8 cellular contexts compared by ENCODE assay signal in the genomic region with DNA sequence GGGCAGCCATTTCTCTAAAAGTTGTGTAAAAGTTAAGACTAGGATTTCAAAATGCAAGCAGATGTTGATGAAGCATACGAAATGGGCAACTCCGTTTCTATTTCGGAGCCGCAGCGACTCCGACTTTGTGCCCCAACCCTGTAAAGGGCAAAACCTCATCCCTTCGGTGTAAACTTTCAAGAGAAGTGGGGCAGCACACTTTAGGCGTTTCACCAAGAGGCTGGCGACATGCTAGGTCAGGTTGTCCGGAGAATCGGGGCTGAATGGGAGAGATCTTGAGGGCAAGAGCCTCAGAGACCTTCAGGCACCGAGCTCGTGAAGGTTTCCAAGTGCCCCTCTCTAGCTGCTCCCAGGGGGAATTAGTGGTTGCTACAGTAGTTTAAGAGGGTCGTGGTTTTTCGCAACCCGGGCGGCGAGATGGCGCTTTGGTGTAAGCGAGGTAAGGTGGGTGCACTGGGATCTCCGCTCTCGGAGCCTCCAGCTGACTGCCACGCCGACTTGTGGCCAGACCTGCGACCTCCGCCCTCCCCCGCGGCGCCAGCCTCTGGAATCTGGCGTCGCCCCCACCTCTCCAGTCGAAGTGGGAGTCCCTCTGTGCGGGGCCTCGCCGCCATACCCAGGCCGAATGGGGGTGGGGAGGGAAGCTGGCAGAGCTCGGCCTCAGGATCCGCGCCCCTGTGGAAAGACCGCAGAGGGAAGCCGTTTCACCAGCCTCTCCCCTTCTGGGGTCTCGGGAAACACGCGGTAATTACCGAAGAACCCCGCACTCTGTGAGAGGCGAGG. TPM values are rescaled to one million over a fixed set of nuclear protein-coding genes. Genes with fewer than 3 reads are reported as not detected.
DNase-seq lines count a peak whose midpoint lies in the region; ATAC-seq, FAIRE-seq and TF ChIP-seq lines count a peak whose summit lies in the region.

No MANE protein-coding gene starts in this region.

- CTCF ChIA-PET in Calu3 (lab: Charles Lee): interaction anchor here (1.1 to 5.1 kb wide), 9 partner anchors 10 to 37 kb away, joined by 3 to 108 read pairs (median 7); partner anchors contain the start of genes ACBD4 and HEXIM1
- CTCF ChIA-PET in K562 (lab: Yijun Ruan, JAX; ENCODE audit: low intra/inter-chr PET ratio): interaction anchor here (0.9 to 3.0 kb wide), 5 partner anchors 9 to 38 kb away, joined by 3 to 19 read pairs (median 3); partner anchors contain the start of genes ACBD4, HEXIM1 and PLCD3

- no peaks in the 10 kb centered on the region for H3K27me3 Mint-ChIP-seq in Calu3 (ENCODE audit: unreplicated experiment)
- no peaks in the 10 kb centered on the region for H3K27me3 Mint-ChIP-seq in T-helper 1 cell treated with Interleukin-12 subunit alpha and Interleukin-12 subunit beta and Interleukin-4 antibody, amounts not matched to agents 30 μg/mL and 1 μg/mL, for 36 hours (ENCODE audit: low read depth)

- H3K27me3 ChIP-seq in K562 (ENCODE audit: control insufficient read depth in 2 of 2, insufficient read depth in 2 of 2, low read length in 2 of 2) (no peaks in the 10 kb centered on the region), iPS-20b (ENCODE audit: insufficient read depth, low read length) (no peaks in the 10 kb centered on the region), smooth muscle cell (ENCODE audit: low read depth) (no peaks in the 10 kb centered on the region)

- H4K20me1 ChIP-seq in K562 (replicated peaks; ENCODE audit: control insufficient read depth, insufficient read depth, low read length) (no peaks in the 10 kb centered on the region), smooth muscle cell (ENCODE audit: low read depth) (peaks cover 32% of the 10 kb centered on the region)

- in situ Hi-C loops in KBM-7 (cut with MboI; ENCODE audit: low pct_unique_long_range_greater_than_20kb, low sequenced_read_pairs) (no loop called here), K562 (cut with MboI) (no loop called here)

- TF ChIP-seq RAD21 in K562 (CRISPR knock-in tag; conservative IDR thresholded peaks at IDR 0.05 in 1 of 2, IDR thresholded peaks at IDR 0.05 in 1 of 2): no peak; a peak in 1 of 4 replicates

- 1% methylated on average over 44 of the region's 47 CpGs for WGBS in K562 (ENCODE audit: insufficient coverage, low coverage, missing lambda C conversion rate)
- 2% methylated on average over 43 of the region's 47 CpGs for WGBS in smooth muscle cell (ENCODE audit: low lambda C conversion rate)

- H3K9me3 Mint-ChIP-seq in Calu3 (ENCODE audit: low read depth, unreplicated experiment): no peaks in the 10 kb centered on the region
- no peaks in the 10 kb centered on the region for H3K9me3 Mint-ChIP-seq in T-helper 1 cell treated with Interleukin-12 subunit alpha and Interleukin-12 subunit beta and Interleukin-4 antibody, amounts not matched to agents 30 μg/mL and 1 μg/mL, for 36 hours

- no peak for TF ChIP-seq EP300 in K562 (IDR thresholded peaks at IDR 0.05; ENCODE audit: low read length)

- no peaks in the 10 kb centered on the region for H3K9me1 ChIP-seq in K562 (ENCODE audit: control insufficient read depth, insufficient read depth, low read length)

- H3K36me3 ChIP-seq in K562 (ENCODE audit: control insufficient read depth, insufficient read depth, low read length): peaks cover 5% of the 10 kb centered on the region; the same call in 2 of the 3 replicates
- H3K36me3 ChIP-seq in iPS-20b (ENCODE audit: insufficient read depth, low read depth, low read length): 0 out of 2 replicates have a peak, but pooled peaks cover 8% of the 10 kb centered on the region
- no peaks in the 10 kb centered on the region for H3K36me3 ChIP-seq in smooth muscle cell (ENCODE audit: low read depth)

- no peaks in the 10 kb centered on the region for H3K9me3 ChIP-seq in K562 (replicated peaks; ENCODE audit: control insufficient read depth, insufficient read depth, low read depth, low read length)
- no peaks in the 10 kb centered on the region for H3K9me3 ChIP-seq in iPS-20b (ENCODE audit: insufficient read depth, low read depth, low read length)
- no peaks in the 10 kb centered on the region for H3K9me3 ChIP-seq in smooth muscle cell (replicated peaks; ENCODE audit: low read depth)

- BruUV-seq in Calu3 (replicated peaks; lab: Mats Ljungman, UMichigan) (TSS peak; percentile 51), K562 (replicated peaks; lab: Mats Ljungman, UMichigan) (TSS peak; percentile 74)

- peak; percentile 36 for ATAC-seq in GM21528 (IDR thresholded peaks at IDR 0.05; ENCODE audit: low FRiP score, unreplicated experiment)
- peak; percentile 63 for ATAC-seq in K562
- no peak for ATAC-seq in GM19023 (IDR thresholded peaks at IDR 0.05; ENCODE audit: unreplicated experiment)

- intact Hi-C loops in Calu3 (cut with micrococcal nuclease; ENCODE audit: unreplicated experiment): no loop called here
- intact Hi-C loops in K562 (cut with micrococcal nuclease): loop anchor here (1.0 kb wide), 1 partner anchor 12 kb away; the partner anchor contains the start of gene HEXIM1

- H3K9ac ChIP-seq in K562 (ENCODE audit: insufficient read depth in 1 of 2, low read depth in 2 of 2, low read length in 2 of 2) (peak overlapping the region; percentile 98 to 99), iPS-20b (ENCODE audit: low read depth, low read length) (peak overlapping the region; percentile 97), smooth muscle cell (ENCODE audit: low read depth) (peak overlapping the region; percentile 100)

- H3K4me1 ChIP-seq in K562 (replicated peaks in 1 of 2; ENCODE audit: control insufficient read depth in 2 of 2, insufficient read depth in 2 of 2, low read length in 2 of 2): peaks cover 39 to 42% of the 10 kb centered on the region in 2 experiments
- peaks cover 14% of the 10 kb centered on the region; the same call in 1 of the 2 replicates for H3K4me1 ChIP-seq in iPS-20b (ENCODE audit: insufficient read depth, low read length)
- H3K4me1 ChIP-seq in smooth muscle cell (ENCODE audit: low read depth): peaks cover 22% of the 10 kb centered on the region

- H3K4me2 ChIP-seq in K562 (ENCODE audit: insufficient read depth, low read length) (peak overlapping the region; percentile 98), smooth muscle cell (peak overlapping the region; percentile 90)

- H3K27ac Mint-ChIP-seq in Calu3 (ENCODE audit: unreplicated experiment): peak overlapping the region; percentile 97
- peak overlapping the region; percentile 99 for H3K27ac Mint-ChIP-seq in T-helper 1 cell treated with Interleukin-12 subunit alpha and Interleukin-12 subunit beta and Interleukin-4 antibody, amounts not matched to agents 30 μg/mL and 1 μg/mL, for 36 hours

- DNase-seq in Calu3: peak; percentile 87
- DNase-seq in KBM-7: peak; percentile 65
- DNase-seq in K562 (ENCODE audit: extremely low read depth in 1 of 4, low spot score in 3 of 4): peak; percentile 70 to 86 (median 84)
- DNase-seq in smooth muscle cell (lab: John Stamatoyannopoulos, UW; ENCODE audit: unreplicated experiment): peak; percentile 60

- H3K27ac ChIP-seq in K562 (ENCODE audit: extremely low read depth, low read depth, low read length) (peak overlapping the region; percentile 98), iPS-20b (ENCODE audit: low read length) (peak overlapping the region; percentile 93), smooth muscle cell (ENCODE audit: low read depth) (peak overlapping the region; percentile 99)

- POLR2A ChIA-PET in K562 (lab: Yijun Ruan, JAX): interaction anchor here (0.9 to 9.6 kb wide), 14 partner anchors 10 to 185 kb away, joined by 3 to 497 read pairs (median 6); partner anchors contain the start of genes ACBD4, HEXIM1 and NMT1

- FAIRE-seq in K562 (lab: Jason Lieb, UNC): no peak

- H3F3A ChIP-seq in smooth muscle cell (ENCODE audit: low read depth): peaks cover 25% of the 10 kb centered on the region

- H2AFZ ChIP-seq in K562 (ENCODE audit: low read depth, low read length): peak overlapping the region; percentile 67
- H2AFZ ChIP-seq in smooth muscle cell (ENCODE audit: low read depth): no peak overlapping the region

- H3K4me1 Mint-ChIP-seq in Calu3 (ENCODE audit: low read depth, unreplicated experiment): peaks cover 50% of the 10 kb centered on the region
- peaks cover 26% of the 10 kb centered on the region for H3K4me1 Mint-ChIP-seq in T-helper 1 cell treated with Interleukin-12 subunit alpha and Interleukin-12 subunit beta and Interleukin-4 antibody, amounts not matched to agents 30 μg/mL and 1 μg/mL, for 36 hours (ENCODE audit: low read depth)

- peak overlapping the region; percentile 91 for H3K4me3 Mint-ChIP-seq in Calu3 (ENCODE audit: low read depth, unreplicated experiment)
- H3K4me3 Mint-ChIP-seq in T-helper 1 cell treated with Interleukin-12 subunit alpha and Interleukin-12 subunit beta and Interleukin-4 antibody, amounts not matched to agents 30 μg/mL and 1 μg/mL, for 36 hours: peak overlapping the region; percentile 99

- H3K79me2 ChIP-seq in K562 (ENCODE audit: control insufficient read depth, insufficient read depth, low read length) (peaks cover 37% of the 10 kb centered on the region), smooth muscle cell (ENCODE audit: low read depth) (peaks cover 40% of the 10 kb centered on the region)

- H3K4me3 ChIP-seq in K562: peak overlapping the region; percentile 86
- peak overlapping the region; percentile 92 for H3K4me3 ChIP-seq in iPS-20b (ENCODE audit: low read length)
- peak overlapping the region; percentile 76 for H3K4me3 ChIP-seq in smooth muscle cell

- peaks cover 57% of the 10 kb centered on the region for H3K36me3 Mint-ChIP-seq in Calu3 (ENCODE audit: insufficient read depth, unreplicated experiment)
- peaks cover 24% of the 10 kb centered on the region for H3K36me3 Mint-ChIP-seq in T-helper 1 cell treated with Interleukin-12 subunit alpha and Interleukin-12 subunit beta and Interleukin-4 antibody, amounts not matched to agents 30 μg/mL and 1 μg/mL, for 36 hours (ENCODE audit: low read depth)

- TF ChIP-seq CTCF in Calu3 (IDR thresholded peaks at IDR 0.05; ENCODE audit: unreplicated experiment) (peak; percentile 3), K562 (IDR thresholded peaks at IDR 0.05 in 2 of 3, conservative IDR thresholded peaks at IDR 0.05 in 1 of 3; ENCODE audit: insufficient read depth in 2 of 3, low read depth in 1 of 3, low read length in 3 of 3) (peak; percentile 41 to 53 (median 41); a peak in 5 of 6 replicates), smooth muscle cell (IDR thresholded peaks at IDR 0.05; ENCODE audit: borderline replicate concordance, insufficient read depth, poor library complexity, severe bottlenecking) (peak; percentile 9)

- no peak for TF ChIP-seq POLR2A in K562 (conservative IDR thresholded peaks at IDR 0.05)

RNA-seq across cellular contexts. Expression of gene HEXIM2, which starts 1.0 kb away (rescaled TPM):
- total RNA-seq in Calu3 (2022) (16.3 and 17.1 TPM in 2 replicates), K562 (2014; rRNA removed) (2.7 and 3.4 TPM in 2 replicates), K562 (2014; rRNA removed; fragmentation: Illumina TruSeq; extraction: Trizol) (0.29 and 0.69 TPM in 2 replicates), K562 (2015; rRNA removed; fragmentation: Illumina TruSeq; extraction: Trizol) (1.4 and 1.8 TPM in 2 replicates), K562 (2021) (2.0 and 2.1 TPM in 2 replicates), smooth muscle cell (3.4 TPM in 2 replicates)
- total RNA-seq in K562 (2011; cell fraction: chromatin; rRNA removed; ENCODE audit: low replicate concordance): 1.4 TPM in 1 of 2 replicates, not detected in the other
- total RNA-seq in K562 (2011; cell fraction: nucleolus; rRNA removed): 0.83 and 1.2 TPM in 2 replicates
- 0.69 and 1.2 TPM in 2 replicates for total RNA-seq in K562 (2011; cell fraction: nucleoplasm; rRNA removed)
- polyA plus RNA-seq in K562 (2011; rRNA removed) (1.1 and 1.6 TPM in 2 replicates), K562 (2014; fragmentation: Illumina TruSeq; extraction: Trizol) (1.1 and 1.9 TPM in 2 replicates), K562 (2014; fragmentation: Nextera tagmentation; extraction: Ambion mirVana) (not detected), K562 (2014; rRNA removed) (0.86 and 1.8 TPM in 2 replicates), smooth muscle cell (6.1 and 6.8 TPM in 2 replicates)
- 1.7 and 2.5 TPM in 2 replicates for polyA plus RNA-seq in K562 (2011; cell fraction: cytosol; rRNA removed)
- 0.98 and 1.1 TPM in 2 replicates for polyA plus RNA-seq in K562 (2011; cell fraction: nucleus; rRNA removed)
- 2.3 and 2.8 TPM in 2 replicates for polyA plus RNA-seq in K562 (2012)
- 0.46 and 0.72 TPM in 2 replicates for polyA minus RNA-seq in K562 (2011; rRNA and poly(A)+ RNA removed)
- polyA minus RNA-seq in K562 (2011; cell fraction: cytosol; rRNA and poly(A)+ RNA removed): not detected in 2 replicates
- polyA minus RNA-seq in K562 (2011; cell fraction: nucleus; rRNA and poly(A)+ RNA removed): 0.54 and 1.3 TPM in 2 replicates

RNA-seq across cellular contexts. Expression of gene HEXIM1, which starts 12.4 kb away (rescaled TPM):
- total RNA-seq in Calu3 (2022) (57.2 and 64.7 TPM in 2 replicates), K562 (2014; rRNA removed) (18.5 and 18.8 TPM in 2 replicates), K562 (2014; rRNA removed; fragmentation: Illumina TruSeq; extraction: Trizol) (4.0 and 4.2 TPM in 2 replicates), K562 (2015; rRNA removed; fragmentation: Illumina TruSeq; extraction: Trizol) (6.6 and 7.3 TPM in 2 replicates), K562 (2021) (21.4 and 28.3 TPM in 2 replicates), smooth muscle cell (9.3 and 13.7 TPM in 2 replicates)
- total RNA-seq in K562 (2011; cell fraction: chromatin; rRNA removed; ENCODE audit: low replicate concordance): 13.2 and 13.4 TPM in 2 replicates
- total RNA-seq in K562 (2011; cell fraction: nucleolus; rRNA removed): 10.9 and 13.0 TPM in 2 replicates
- total RNA-seq in K562 (2011; cell fraction: nucleoplasm; rRNA removed): 15.3 and 17.7 TPM in 2 replicates
- polyA plus RNA-seq in K562 (2011; rRNA removed) (7.9 and 9.1 TPM in 2 replicates), K562 (2014; fragmentation: Illumina TruSeq; extraction: Trizol) (20.9 and 27.2 TPM in 2 replicates), K562 (2014; fragmentation: Nextera tagmentation; extraction: Ambion mirVana) (1 to 10 TPM; 1.4 to 1.6 TPM), K562 (2014; rRNA removed) (24.4 and 26.2 TPM in 2 replicates), smooth muscle cell (9.4 TPM in 2 replicates)
- polyA plus RNA-seq in K562 (2011; cell fraction: cytosol; rRNA removed): 8.8 and 11.7 TPM in 2 replicates
- 7.8 and 10.5 TPM in 2 replicates for polyA plus RNA-seq in K562 (2011; cell fraction: nucleus; rRNA removed)
- polyA plus RNA-seq in K562 (2012): 18.0 and 23.2 TPM in 2 replicates
- polyA minus RNA-seq in K562 (2011; rRNA and poly(A)+ RNA removed): 3.2 and 4.6 TPM in 2 replicates
- 5.6 and 6.3 TPM in 2 replicates for polyA minus RNA-seq in K562 (2011; cell fraction: cytosol; rRNA and poly(A)+ RNA removed)
- polyA minus RNA-seq in K562 (2011; cell fraction: nucleus; rRNA and poly(A)+ RNA removed): 3.8 and 7.1 TPM in 2 replicates

RNA-seq across cellular contexts. Expression of gene ACBD4, which starts 25.2 kb away (rescaled TPM):
- total RNA-seq in Calu3 (2022) (21.8 and 23.2 TPM in 2 replicates), K562 (2014; rRNA removed) (5.5 and 6.3 TPM in 2 replicates), K562 (2014; rRNA removed; fragmentation: Illumina TruSeq; extraction: Trizol) (1.6 and 2.1 TPM in 2 replicates), K562 (2015; rRNA removed; fragmentation: Illumina TruSeq; extraction: Trizol) (2.0 and 2.1 TPM in 2 replicates), K562 (2021) (4.7 and 5.7 TPM in 2 replicates), smooth muscle cell (0.49 and 4.6 TPM in 2 replicates)
- total RNA-seq in K562 (2011; cell fraction: chromatin; rRNA removed; ENCODE audit: low replicate concordance): 14.7 and 39.0 TPM in 2 replicates
- total RNA-seq in K562 (2011; cell fraction: nucleolus; rRNA removed): 32.7 and 33.0 TPM in 2 replicates
- total RNA-seq in K562 (2011; cell fraction: nucleoplasm; rRNA removed): 14.5 and 17.5 TPM in 2 replicates
- polyA plus RNA-seq in K562 (2011; rRNA removed) (6.9 and 9.1 TPM in 2 replicates), K562 (2014; fragmentation: Illumina TruSeq; extraction: Trizol) (4.6 and 5.4 TPM in 2 replicates), K562 (2014; fragmentation: Nextera tagmentation; extraction: Ambion mirVana) (under 1 TPM; 0.14 to 0.15 TPM), K562 (2014; rRNA removed) (5.6 and 7.0 TPM in 2 replicates), smooth muscle cell (5.0 and 5.9 TPM in 2 replicates)
- polyA plus RNA-seq in K562 (2011; cell fraction: cytosol; rRNA removed): 4.9 and 7.5 TPM in 2 replicates
- 24.3 and 48.8 TPM in 2 replicates for polyA plus RNA-seq in K562 (2011; cell fraction: nucleus; rRNA removed)
- 6.1 and 12.0 TPM in 2 replicates for polyA plus RNA-seq in K562 (2012)
- 1.8 and 2.6 TPM in 2 replicates for polyA minus RNA-seq in K562 (2011; rRNA and poly(A)+ RNA removed)
- polyA minus RNA-seq in K562 (2011; cell fraction: cytosol; rRNA and poly(A)+ RNA removed): 3.7 and 4.4 TPM in 2 replicates
- 17.5 and 22.5 TPM in 2 replicates for polyA minus RNA-seq in K562 (2011; cell fraction: nucleus; rRNA and poly(A)+ RNA removed)

RNA-seq across cellular contexts. Expression of gene PLCD3, which starts 28.4 kb away (rescaled TPM):
- 34.4 and 64.3 TPM in 2 replicates for total RNA-seq in Calu3 (2022)
- 4.5 and 16.3 TPM in 2 replicates for total RNA-seq in K562 (2011; cell fraction: chromatin; rRNA removed; ENCODE audit: low replicate concordance)
- 10.4 and 13.0 TPM in 2 replicates for total RNA-seq in K562 (2011; cell fraction: nucleolus; rRNA removed)
- 4.2 and 4.8 TPM in 2 replicates for total RNA-seq in K562 (2011; cell fraction: nucleoplasm; rRNA removed)
- total RNA-seq in K562 (2014; rRNA removed): 7.5 and 8.8 TPM in 2 replicates
- total RNA-seq in K562 (2014; rRNA removed; fragmentation: Illumina TruSeq; extraction: Trizol): 2.4 and 2.5 TPM in 2 replicates
- total RNA-seq in K562 (2015; rRNA removed; fragmentation: Illumina TruSeq; extraction: Trizol): 4.0 and 4.6 TPM in 2 replicates
- 22.6 and 22.9 TPM in 2 replicates for total RNA-seq in K562 (2021)
- polyA plus RNA-seq in K562 (2011; rRNA removed): 8.1 and 16.5 TPM in 2 replicates
- polyA plus RNA-seq in K562 (2011; cell fraction: cytosol; rRNA removed): 15.2 and 44.8 TPM in 2 replicates
- polyA plus RNA-seq in K562 (2011; cell fraction: nucleus; rRNA removed): 10.0 and 23.0 TPM in 2 replicates
- polyA plus RNA-seq in K562 (2012): 13.0 and 13.6 TPM in 2 replicates
- 10.5 and 14.7 TPM in 2 replicates for polyA plus RNA-seq in K562 (2014; fragmentation: Illumina TruSeq; extraction: Trizol)
- polyA plus RNA-seq in K562 (2014; fragmentation: Nextera tagmentation; extraction: Ambion mirVana): under 1 TPM; 0.20 to 0.27 TPM
- 8.2 and 15.7 TPM in 2 replicates for polyA plus RNA-seq in K562 (2014; rRNA removed)
- polyA minus RNA-seq in K562 (2011; rRNA and poly(A)+ RNA removed): 1.6 and 13.2 TPM in 2 replicates
- polyA minus RNA-seq in K562 (2011; cell fraction: cytosol; rRNA and poly(A)+ RNA removed): 17.4 and 18.3 TPM in 2 replicates
- 3.4 and 8.9 TPM in 2 replicates for polyA minus RNA-seq in K562 (2011; cell fraction: nucleus; rRNA and poly(A)+ RNA removed)
- 24.0 and 43.3 TPM in 2 replicates for total RNA-seq in smooth muscle cell
- polyA plus RNA-seq in smooth muscle cell: 33.4 and 33.7 TPM in 2 replicates
